In genomic region chr22:38872172-38872830, GRCh38 we compare ENCODE assay signal across 1 cellular context.
TF ChIP-seq lines count a peak whose summit lies in the region.

CBX6 (minus strand) TSS chr22:38872216; CDS start chr22:38872190, 26 bp downstream.

TF ChIP-seq in HepG2, 621 proteins besides CTCF, POLR2A, EP300 and RAD21 (continued from another document):
- TF ChIP-seq, protein P1, sequence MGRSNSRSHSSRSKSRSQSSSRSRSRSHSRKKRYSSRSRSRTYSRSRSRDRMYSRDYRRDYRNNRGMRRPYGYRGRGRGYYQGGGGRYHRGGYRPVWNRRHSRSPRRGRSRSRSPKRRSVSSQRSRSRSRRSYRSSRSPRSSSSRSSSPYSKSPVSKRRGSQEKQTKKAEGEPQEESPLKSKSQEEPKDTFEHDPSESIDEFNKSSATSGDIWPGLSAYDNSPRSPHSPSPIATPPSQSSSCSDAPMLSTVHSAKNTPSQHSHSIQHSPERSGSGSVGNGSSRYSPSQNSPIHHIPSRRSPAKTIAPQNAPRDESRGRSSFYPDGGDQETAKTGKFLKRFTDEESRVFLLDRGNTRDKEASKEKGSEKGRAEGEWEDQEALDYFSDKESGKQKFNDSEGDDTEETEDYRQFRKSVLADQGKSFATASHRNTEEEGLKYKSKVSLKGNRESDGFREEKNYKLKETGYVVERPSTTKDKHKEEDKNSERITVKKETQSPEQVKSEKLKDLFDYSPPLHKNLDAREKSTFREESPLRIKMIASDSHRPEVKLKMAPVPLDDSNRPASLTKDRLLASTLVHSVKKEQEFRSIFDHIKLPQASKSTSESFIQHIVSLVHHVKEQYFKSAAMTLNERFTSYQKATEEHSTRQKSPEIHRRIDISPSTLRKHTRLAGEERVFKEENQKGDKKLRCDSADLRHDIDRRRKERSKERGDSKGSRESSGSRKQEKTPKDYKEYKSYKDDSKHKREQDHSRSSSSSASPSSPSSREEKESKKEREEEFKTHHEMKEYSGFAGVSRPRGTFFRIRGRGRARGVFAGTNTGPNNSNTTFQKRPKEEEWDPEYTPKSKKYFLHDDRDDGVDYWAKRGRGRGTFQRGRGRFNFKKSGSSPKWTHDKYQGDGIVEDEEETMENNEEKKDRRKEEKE (IDR thresholded peaks at IDR 0.05), result no peak
- TF ChIP-seq GABPB1 (CRISPR knock-in tag; IDR thresholded peaks at IDR 0.05), result peak; percentile 33
- 0 out of 2 replicates have a peak, but pooled peaks have one; percentile 29 for TF ChIP-seq DNMT1 (CRISPR knock-in tag; IDR thresholded peaks at IDR 0.05)
- TF ChIP-seq ZNF737 (CRISPR knock-in tag; IDR thresholded peaks at IDR 0.05; ENCODE audit: borderline replicate concordance), result no peak
- peak; percentile 53; the same call in 1 of the 2 replicates for TF ChIP-seq ZNF782 (CRISPR knock-in tag; IDR thresholded peaks at IDR 0.05; ENCODE audit: borderline replicate concordance)
- TF ChIP-seq ZFP36L1 (CRISPR knock-in tag; IDR thresholded peaks at IDR 0.05), result peak; percentile 58; the same call in 1 of the 2 replicates
- no peak for TF ChIP-seq KLF9 (CRISPR knock-in tag; IDR thresholded peaks at IDR 0.05; ENCODE audit: low read depth)
- TF ChIP-seq, protein P2, sequence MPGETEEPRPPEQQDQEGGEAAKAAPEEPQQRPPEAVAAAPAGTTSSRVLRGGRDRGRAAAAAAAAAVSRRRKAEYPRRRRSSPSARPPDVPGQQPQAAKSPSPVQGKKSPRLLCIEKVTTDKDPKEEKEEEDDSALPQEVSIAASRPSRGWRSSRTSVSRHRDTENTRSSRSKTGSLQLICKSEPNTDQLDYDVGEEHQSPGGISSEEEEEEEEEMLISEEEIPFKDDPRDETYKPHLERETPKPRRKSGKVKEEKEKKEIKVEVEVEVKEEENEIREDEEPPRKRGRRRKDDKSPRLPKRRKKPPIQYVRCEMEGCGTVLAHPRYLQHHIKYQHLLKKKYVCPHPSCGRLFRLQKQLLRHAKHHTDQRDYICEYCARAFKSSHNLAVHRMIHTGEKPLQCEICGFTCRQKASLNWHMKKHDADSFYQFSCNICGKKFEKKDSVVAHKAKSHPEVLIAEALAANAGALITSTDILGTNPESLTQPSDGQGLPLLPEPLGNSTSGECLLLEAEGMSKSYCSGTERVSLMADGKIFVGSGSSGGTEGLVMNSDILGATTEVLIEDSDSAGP (CRISPR knock-in tag; IDR thresholded peaks at IDR 0.05; ENCODE audit: borderline replicate concordance), result peak; percentile 100
- TF ChIP-seq ZNF746 (CRISPR knock-in tag; IDR thresholded peaks at IDR 0.05), result no peak
- peak; percentile 40 for TF ChIP-seq AGO1 (IDR thresholded peaks at IDR 0.05; ENCODE audit: low read depth, low read length, poor library complexity, severe bottlenecking)
- TF ChIP-seq KDM5B (CRISPR knock-in tag; IDR thresholded peaks at IDR 0.05; ENCODE audit: borderline replicate concordance), result peak; percentile 53; the same call in 1 of the 2 replicates
- 0 out of 2 replicates have a peak, but pooled peaks have one; percentile 33 for TF ChIP-seq NFE2L1 (CRISPR knock-in tag; IDR thresholded peaks at IDR 0.05; ENCODE audit: borderline replicate concordance)
- TF ChIP-seq, protein P3, sequence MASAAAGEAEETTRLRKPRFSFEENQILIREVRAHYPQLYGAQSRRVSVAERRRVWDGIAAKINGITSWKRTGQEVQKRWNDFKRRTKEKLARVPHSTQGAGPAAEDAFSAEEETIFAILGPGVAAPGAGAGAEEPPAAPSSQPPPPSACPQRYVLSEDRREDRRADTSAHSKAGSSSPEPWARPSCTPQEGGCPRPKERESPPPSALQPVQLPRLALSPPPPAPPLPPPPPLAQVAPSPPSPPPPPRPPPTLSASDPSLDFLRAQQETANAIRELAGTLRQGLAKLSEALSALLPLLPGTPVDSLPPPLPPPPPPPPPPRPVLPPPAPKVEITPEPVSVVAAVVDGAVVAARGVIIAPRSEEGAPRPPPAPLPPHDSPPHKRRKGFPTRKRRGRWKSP (CRISPR knock-in tag; IDR thresholded peaks at IDR 0.05), result peak; percentile 75; the same call in 1 of the 2 replicates
- peak; percentile 82 for TF ChIP-seq USF2 (IDR thresholded peaks at IDR 0.05; ENCODE audit: low read depth, low read length)
- TF ChIP-seq USF2 (CRISPR knock-in tag; IDR thresholded peaks at IDR 0.05; ENCODE audit: borderline replicate concordance), result peak; percentile 69; the same call in 1 of the 2 replicates
- TF ChIP-seq TSC22D2 (CRISPR knock-in tag; IDR thresholded peaks at IDR 0.05; ENCODE audit: borderline replicate concordance), result no peak
- 0 out of 2 replicates have a peak, but pooled peaks have one; percentile 31 for TF ChIP-seq NRL (CRISPR knock-in tag; IDR thresholded peaks at IDR 0.05; ENCODE audit: borderline replicate concordance)
- TF ChIP-seq TERF1 (CRISPR knock-in tag; IDR thresholded peaks at IDR 0.05), result no peak
- no peak for TF ChIP-seq ZBTB42 (CRISPR knock-in tag; IDR thresholded peaks at IDR 0.05)
- TF ChIP-seq ZNF605 (CRISPR knock-in tag; IDR thresholded peaks at IDR 0.05), result peak; percentile 56
- TF ChIP-seq ZNF777 (CRISPR knock-in tag; IDR thresholded peaks at IDR 0.05), result peak; percentile 68
- TF ChIP-seq HOXA5 (CRISPR knock-in tag; IDR thresholded peaks at IDR 0.05), result peak; percentile 34; the same call in 1 of the 2 replicates
- TF ChIP-seq, protein P4, sequence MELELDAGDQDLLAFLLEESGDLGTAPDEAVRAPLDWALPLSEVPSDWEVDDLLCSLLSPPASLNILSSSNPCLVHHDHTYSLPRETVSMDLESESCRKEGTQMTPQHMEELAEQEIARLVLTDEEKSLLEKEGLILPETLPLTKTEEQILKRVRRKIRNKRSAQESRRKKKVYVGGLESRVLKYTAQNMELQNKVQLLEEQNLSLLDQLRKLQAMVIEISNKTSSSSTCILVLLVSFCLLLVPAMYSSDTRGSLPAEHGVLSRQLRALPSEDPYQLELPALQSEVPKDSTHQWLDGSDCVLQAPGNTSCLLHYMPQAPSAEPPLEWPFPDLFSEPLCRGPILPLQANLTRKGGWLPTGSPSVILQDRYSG (CRISPR knock-in tag; IDR thresholded peaks at IDR 0.05), result 0 out of 2 replicates have a peak, but pooled peaks have one; percentile 16
- TF ChIP-seq ZNF615 (CRISPR knock-in tag; IDR thresholded peaks at IDR 0.05; ENCODE audit: borderline replicate concordance), result no peak
- no peak for TF ChIP-seq ZSCAN5A (CRISPR knock-in tag; IDR thresholded peaks at IDR 0.05; ENCODE audit: borderline replicate concordance)
- TF ChIP-seq MTA1 (CRISPR knock-in tag; IDR thresholded peaks at IDR 0.05; ENCODE audit: borderline replicate concordance), result no peak
- no peak for TF ChIP-seq ZNF460 (CRISPR knock-in tag; IDR thresholded peaks at IDR 0.05; ENCODE audit: borderline replicate concordance)
- no peak for TF ChIP-seq ZNF550 (CRISPR knock-in tag; IDR thresholded peaks at IDR 0.05; ENCODE audit: borderline replicate concordance)
- 0 out of 2 replicates have a peak, but pooled peaks have one; percentile 52 for TF ChIP-seq RFXANK (CRISPR knock-in tag; IDR thresholded peaks at IDR 0.05)
- no peak for TF ChIP-seq ZNF232 (CRISPR knock-in tag; IDR thresholded peaks at IDR 0.05; ENCODE audit: borderline replicate concordance)
- TF ChIP-seq, protein P5, sequence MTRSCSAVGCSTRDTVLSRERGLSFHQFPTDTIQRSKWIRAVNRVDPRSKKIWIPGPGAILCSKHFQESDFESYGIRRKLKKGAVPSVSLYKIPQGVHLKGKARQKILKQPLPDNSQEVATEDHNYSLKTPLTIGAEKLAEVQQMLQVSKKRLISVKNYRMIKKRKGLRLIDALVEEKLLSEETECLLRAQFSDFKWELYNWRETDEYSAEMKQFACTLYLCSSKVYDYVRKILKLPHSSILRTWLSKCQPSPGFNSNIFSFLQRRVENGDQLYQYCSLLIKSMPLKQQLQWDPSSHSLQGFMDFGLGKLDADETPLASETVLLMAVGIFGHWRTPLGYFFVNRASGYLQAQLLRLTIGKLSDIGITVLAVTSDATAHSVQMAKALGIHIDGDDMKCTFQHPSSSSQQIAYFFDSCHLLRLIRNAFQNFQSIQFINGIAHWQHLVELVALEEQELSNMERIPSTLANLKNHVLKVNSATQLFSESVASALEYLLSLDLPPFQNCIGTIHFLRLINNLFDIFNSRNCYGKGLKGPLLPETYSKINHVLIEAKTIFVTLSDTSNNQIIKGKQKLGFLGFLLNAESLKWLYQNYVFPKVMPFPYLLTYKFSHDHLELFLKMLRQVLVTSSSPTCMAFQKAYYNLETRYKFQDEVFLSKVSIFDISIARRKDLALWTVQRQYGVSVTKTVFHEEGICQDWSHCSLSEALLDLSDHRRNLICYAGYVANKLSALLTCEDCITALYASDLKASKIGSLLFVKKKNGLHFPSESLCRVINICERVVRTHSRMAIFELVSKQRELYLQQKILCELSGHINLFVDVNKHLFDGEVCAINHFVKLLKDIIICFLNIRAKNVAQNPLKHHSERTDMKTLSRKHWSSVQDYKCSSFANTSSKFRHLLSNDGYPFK (CRISPR knock-in tag; IDR thresholded peaks at IDR 0.05; ENCODE audit: borderline replicate concordance), result peak; percentile 48; the same call in 1 of the 2 replicates
- TF ChIP-seq CSRNP2 (CRISPR knock-in tag; conservative IDR thresholded peaks at IDR 0.05; ENCODE audit: low read depth), result no peak
- no peak for TF ChIP-seq ZNF644 (CRISPR knock-in tag; IDR thresholded peaks at IDR 0.05; ENCODE audit: low read depth)
- no peak for TF ChIP-seq REXO4 (CRISPR knock-in tag; IDR thresholded peaks at IDR 0.05; ENCODE audit: borderline replicate concordance)
- TF ChIP-seq, protein P6, sequence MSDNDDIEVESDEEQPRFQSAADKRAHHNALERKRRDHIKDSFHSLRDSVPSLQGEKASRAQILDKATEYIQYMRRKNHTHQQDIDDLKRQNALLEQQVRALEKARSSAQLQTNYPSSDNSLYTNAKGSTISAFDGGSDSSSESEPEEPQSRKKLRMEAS (IDR thresholded peaks at IDR 0.05), result 0 out of 2 replicates have a peak, but pooled peaks have one; percentile 49
- TF ChIP-seq BHLHE40 (IDR thresholded peaks at IDR 0.05; ENCODE audit: low read length), result peak; percentile 89
- TF ChIP-seq RFX1 (IDR thresholded peaks at IDR 0.05), result peak; percentile 74
- 0 out of 2 replicates have a peak, but pooled peaks have one; percentile 44 for TF ChIP-seq PHF8 (CRISPR knock-in tag; IDR thresholded peaks at IDR 0.05)
- no peak for TF ChIP-seq ZBTB3 (CRISPR knock-in tag; IDR thresholded peaks at IDR 0.05; ENCODE audit: borderline replicate concordance, low read depth)
- TF ChIP-seq ZNF781 (CRISPR knock-in tag; IDR thresholded peaks at IDR 0.05; ENCODE audit: borderline replicate concordance, not compliant biosample characterization), result peak; percentile 52
- peak; percentile 31; the same call in 1 of the 2 replicates for TF ChIP-seq SP4 (CRISPR knock-in tag; IDR thresholded peaks at IDR 0.05)
